In genomic region chr17:45050680-45051059, GRCh38 we compare ENCODE assay signal across 8 cellular contexts. TPM values are rescaled to one million over a fixed set of nuclear protein-coding genes. Genes with fewer than 3 reads are reported as not detected.
DNase-seq lines count a peak whose midpoint lies in the region; ATAC-seq and TF ChIP-seq lines count a peak whose summit lies in the region.

No MANE protein-coding gene starts in this region.

- H3F3A ChIP-seq in PC-9 (ENCODE audit: insufficient read depth, low read depth): peaks cover 66% of the 10 kb centered on the region

- H3K36me3 ChIP-seq in PC-9 (ENCODE audit: low read depth) (no peaks in the 10 kb centered on the region; the same call in 1 of the 2 replicates), iPS-20b (ENCODE audit: insufficient read depth, low read depth, low read length) (no peaks in the 10 kb centered on the region)

- H3K36me3 Mint-ChIP-seq in activated naive CD8-positive, alpha-beta T cell treated with anti-CD3 and anti-CD28 coated beads, Interleukin-2, amount 10 ng/mL, durations not matched to agents 7 days and 5 days: peaks cover 12% of the 10 kb centered on the region

- H3K9ac ChIP-seq in iPS-20b (ENCODE audit: low read depth, low read length): peak overlapping the region; percentile 98

- peak overlapping the region; percentile 80 for H3K4me2 ChIP-seq in PC-9

- TSS peak; percentile 73 for BruUV-seq in PC-9 (replicated peaks; lab: Mats Ljungman, UMichigan)

- DNase-seq in Right ventricle myocardium superior (no peak), Right ventricle myocardium inferior (ENCODE audit: missing footprints) (no peak), PC-9 (peak in 1 of 2 experiments; percentile 4), AG20443 (ENCODE audit: low spot score) (no peak), SKM-1 (lab: John Stamatoyannopoulos, UW; ENCODE audit: unreplicated experiment) (no peak)
- peak; percentile 46 for DNase-seq in activated naive CD8-positive, alpha-beta T cell treated with anti-CD3 and anti-CD28 coated beads, Interleukin-2, amount 10 ng/mL, durations not matched to agents 7 days and 5 days
- DNase-seq in stimulated activated CD4-positive, alpha-beta T cell treated with anti-CD3 and anti-CD28 coated beads, Interleukin-1b, Interleukin-23, amount 100 ng/mL, for 4 hours (ENCODE audit: low read depth in 2 of 2): peak; percentile 15 to 17

- intact Hi-C loops in Right ventricle myocardium superior (cut with DNase I): no loop called here
- intact Hi-C loops in Right ventricle myocardium inferior (cut with DNase I): no loop called here
- intact Hi-C loops in PC-9 (cut with micrococcal nuclease; ENCODE audit: unreplicated experiment): loop anchor here (5.0 kb wide), 1 partner anchor 42 kb away; no protein-coding TSS in a partner anchor

- H3K27ac Mint-ChIP-seq in activated naive CD8-positive, alpha-beta T cell treated with anti-CD3 and anti-CD28 coated beads, Interleukin-2, amount 10 ng/mL, durations not matched to agents 7 days and 5 days: peak overlapping the region; percentile 86

- TF ChIP-seq CTCF in PC-9 (conservative IDR thresholded peaks at IDR 0.05): no peak

- peak overlapping the region; percentile 84 for H2AFZ ChIP-seq in PC-9

- peaks cover 44% of the 10 kb centered on the region for H3K79me2 ChIP-seq in PC-9 (ENCODE audit: low read depth)

- H3K27me3 Mint-ChIP-seq in activated naive CD8-positive, alpha-beta T cell treated with anti-CD3 and anti-CD28 coated beads, Interleukin-2, amount 10 ng/mL, durations not matched to agents 7 days and 5 days: no peaks in the 10 kb centered on the region

- H3K4me1 ChIP-seq in PC-9 (replicated peaks; ENCODE audit: insufficient read depth) (peaks cover 26% of the 10 kb centered on the region), iPS-20b (ENCODE audit: insufficient read depth, low read length) (no peaks in the 10 kb centered on the region; the same call in 1 of the 2 replicates)

- H3K9me3 ChIP-seq in PC-9 (ENCODE audit: insufficient read depth, low read depth) (no peaks in the 10 kb centered on the region), iPS-20b (ENCODE audit: insufficient read depth, low read depth, low read length) (no peaks in the 10 kb centered on the region)

- peak overlapping the region; percentile 86 for H3K4me3 Mint-ChIP-seq in activated naive CD8-positive, alpha-beta T cell treated with anti-CD3 and anti-CD28 coated beads, Interleukin-2, amount 10 ng/mL, durations not matched to agents 7 days and 5 days

- H3K9me3 Mint-ChIP-seq in activated naive CD8-positive, alpha-beta T cell treated with anti-CD3 and anti-CD28 coated beads, Interleukin-2, amount 10 ng/mL, durations not matched to agents 7 days and 5 days: no peaks in the 10 kb centered on the region

- peak overlapping the region; percentile 92 for H3K27ac ChIP-seq in PC-9
- peak overlapping the region; percentile 22 for H3K27ac ChIP-seq in iPS-20b (ENCODE audit: low read length)

- H3K9me2 ChIP-seq in PC-9 (ENCODE audit: insufficient read depth): no peaks in the 10 kb centered on the region

- H3K4me1 Mint-ChIP-seq in activated naive CD8-positive, alpha-beta T cell treated with anti-CD3 and anti-CD28 coated beads, Interleukin-2, amount 10 ng/mL, durations not matched to agents 7 days and 5 days: peaks cover 27% of the 10 kb centered on the region

- ATAC-seq in Right ventricle myocardium superior (ENCODE audit: poor library complexity) (peak; percentile 15), Right ventricle myocardium inferior (no peak)
- ATAC-seq in activated naive CD8-positive, alpha-beta T cell treated with anti-CD3 and anti-CD28 coated beads, Interleukin-2, amount 10 ng/mL, durations not matched to agents 7 days and 5 days (ENCODE audit: low read depth): no peak

- CTCF ChIA-PET in PC-9 (lab: Charles Lee): no interaction called here

- 0 out of 2 replicates have a peak, but pooled peaks cover 3% of the 10 kb centered on the region for H4K20me1 ChIP-seq in PC-9 (ENCODE audit: insufficient read depth)

- POLR2A ChIA-PET in PC-9 (lab: Charles Lee; ENCODE audit: unreplicated experiment): interaction anchor here (0.6 to 1.5 kb wide), 2 partner anchors 9 to 11 kb away, joined by 6 to 11 read pairs; partner anchors contain the start of gene NMT1
- POLR2A ChIA-PET in activated naive CD8-positive, alpha-beta T cell treated with anti-CD3 and anti-CD28 coated beads, Interleukin-2, amount 10 ng/mL, durations not matched to agents 7 days and 5 days (lab: Charles Lee): interaction anchor here (0.6 to 4.7 kb wide), 12 partner anchors 11 to 275 kb away, joined by 3 to 64 read pairs (median 3); partner anchors contain the start of genes ACBD4, EFTUD2, HEXIM1 and HEXIM2

- H3K27me3 ChIP-seq in PC-9 (ENCODE audit: insufficient read depth, low read depth) (no peaks in the 10 kb centered on the region), iPS-20b (ENCODE audit: insufficient read depth, low read length) (no peaks in the 10 kb centered on the region)

- H3K4me3 ChIP-seq in PC-9 (peak overlapping the region; percentile 98), iPS-20b (ENCODE audit: low read length) (peak overlapping the region; percentile 96)

RNA-seq across cellular contexts. Expression of gene DCAKD, which starts 0.8 kb away (rescaled TPM):
- total RNA-seq in Right ventricle myocardium superior (25.3 TPM), Right ventricle myocardium inferior (24.2 TPM), PC-9 (2021) (57.9 and 68.8 TPM in 2 replicates)
- total RNA-seq in activated naive CD8-positive, alpha-beta T cell treated with anti-CD3 and anti-CD28 coated beads, Interleukin-2, amount 10 ng/mL, durations not matched to agents 7 days and 5 days: 10 to 100 TPM; 35.5 TPM

RNA-seq across cellular contexts. Expression of gene NMT1, which starts 10.4 kb away (rescaled TPM):
- total RNA-seq in Right ventricle myocardium superior (84.5 TPM), Right ventricle myocardium inferior (96.0 TPM), PC-9 (2021) (103 and 132 TPM in 2 replicates)
- 100 to 1,000 TPM; 132 to 141 TPM for total RNA-seq in activated naive CD8-positive, alpha-beta T cell treated with anti-CD3 and anti-CD28 coated beads, Interleukin-2, amount 10 ng/mL, durations not matched to agents 7 days and 5 days

Comparison
In these comparisons a context has a peak if more than half of its experiments do, and no peak if none do; other contexts are left out.
1. DNase-seq: peak in activated naive CD8-positive, alpha-beta T cell treated with anti-CD3 and anti-CD28 coated beads, Interleukin-2, amount 10 ng/mL, durations not matched to agents 7 days and 5 days (single experiment) and stimulated activated CD4-positive, alpha-beta T cell treated with anti-CD3 and anti-CD28 coated beads, Interleukin-1b, Interleukin-23, amount 100 ng/mL, for 4 hours (2 of 2); none in Right ventricle myocardium superior (single experiment), Right ventricle myocardium inferior (single experiment), AG20443 (single experiment) and SKM-1 (single experiment).